In the genomic region with DNA sequence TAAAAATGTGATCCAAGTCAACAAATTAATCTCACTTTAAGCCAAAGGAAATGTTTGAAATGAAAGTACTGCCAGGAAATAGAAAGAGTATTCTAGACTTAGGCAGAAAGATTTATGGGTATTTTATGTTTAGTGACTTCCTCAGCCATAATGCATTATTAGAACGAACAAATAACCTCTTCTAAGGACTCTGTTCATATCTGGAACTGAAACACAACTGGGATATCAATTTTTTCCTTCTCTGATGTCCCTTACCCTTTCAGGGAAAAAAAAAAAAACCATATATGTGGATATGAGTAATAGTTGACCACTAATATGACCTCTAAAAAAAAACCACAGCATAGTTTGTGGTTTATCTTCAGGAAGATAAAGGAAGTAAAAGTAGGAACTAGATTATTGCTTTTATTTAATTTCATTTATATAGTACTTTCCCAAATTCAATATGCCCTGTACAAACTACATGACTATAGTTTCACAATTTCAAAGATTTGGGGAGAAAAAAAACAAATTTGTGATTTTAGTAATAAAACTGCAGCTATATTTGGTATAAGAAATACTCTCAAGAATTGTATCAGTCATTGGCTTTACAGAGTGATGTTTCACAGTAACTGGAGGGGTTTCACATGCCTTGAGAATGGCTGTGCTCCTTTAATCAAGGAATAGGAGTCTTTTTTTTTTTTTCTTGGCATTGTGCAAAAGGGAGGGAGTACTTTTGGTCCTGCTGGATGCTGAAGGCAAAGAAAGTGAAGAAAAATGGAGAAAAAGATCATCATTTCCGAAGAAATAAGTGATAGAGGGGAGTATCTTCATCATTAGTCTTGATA, we compare ENCODE assay signal across 12 cellular contexts. TPM values are rescaled to one million over a fixed set of nuclear protein-coding genes. Genes with fewer than 3 reads are reported as not detected.
DNase-seq lines count a peak whose midpoint lies in the region; ATAC-seq and TF ChIP-seq lines count a peak whose summit lies in the region.
"Had no signal": no experiment of that assay in that cellular context is flagged by ENCODE, and none has a peak within 500 bp of the region (broad histone marks: within the 10 kb centered on the region; RNA-seq: fewer than 3 reads in every experiment).

No MANE protein-coding gene starts in this region.

- H3K9ac ChIP-seq in BLaER1: no peak overlapping the region

- no peak overlapping the region for H3K4me3 Mint-ChIP-seq in activated naive CD8-positive, alpha-beta T cell treated with anti-CD3 and anti-CD28 coated beads, Interleukin-2, amount 50 U/mL, for 24 hours
- H3K4me3 Mint-ChIP-seq in mesothelial cell of epicardium: no peak overlapping the region

- H3K4me3 ChIP-seq in BLaER1: no peak overlapping the region

- peaks cover 82% of the 10 kb centered on the region for H3K36me3 ChIP-seq in BLaER1

- peaks cover 55% of the 10 kb centered on the region for H4K20me1 ChIP-seq in BLaER1

- peak overlapping the region; percentile 69 for H3K27ac Mint-ChIP-seq in activated naive CD8-positive, alpha-beta T cell treated with anti-CD3 and anti-CD28 coated beads, Interleukin-2, amount 50 U/mL, for 24 hours
- peak overlapping the region; percentile 47 for H3K27ac Mint-ChIP-seq in mesothelial cell of epicardium

- H3K27me3 ChIP-seq in BLaER1: no peaks in the 10 kb centered on the region

- peak overlapping the region; percentile 38 for H3K4me2 ChIP-seq in BLaER1

- TF ChIP-seq CTCF in mesothelial cell of epicardium (IDR thresholded peaks at IDR 0.05; ENCODE audit: unreplicated experiment): no peak

- no peak for ATAC-seq in activated naive CD8-positive, alpha-beta T cell treated with anti-CD3 and anti-CD28 coated beads, Interleukin-2, amount 50 U/mL, for 24 hours
- no peak for ATAC-seq in GM18907 (IDR thresholded peaks at IDR 0.05; ENCODE audit: unreplicated experiment)

- H3K27ac ChIP-seq in BLaER1: no peak overlapping the region
- H3K27ac ChIP-seq: HL-60 had no signal

- DNase-seq in LHCN-M2 (ENCODE audit: low read depth) (peak; percentile 61), mesothelial cell of epicardium (ENCODE audit: low spot score in 2 of 2, unreplicated experiment in 2 of 2) (no peak), UCSD-AML1 (lab: John Stamatoyannopoulos, UW; ENCODE audit: unreplicated experiment) (no peak), midbrain (lab: John Stamatoyannopoulos, UW) (no peak), DMS114 treated with DMSO at 0.1 percent for 48 hours (lab: John Stamatoyannopoulos, UW; ENCODE audit: unreplicated experiment) (no peak)
- no peak for DNase-seq in activated naive CD8-positive, alpha-beta T cell treated with anti-CD3 and anti-CD28 coated beads, Interleukin-2, amount 50 U/mL, for 24 hours
- DNase-seq: effector CD8-positive, alpha-beta T cell; NK-92 treated with Interleukin-12 subunit alpha and Interleukin-12 subunit beta, amount 100 ng/mL, for 24 hours; stimulated activated CD4-positive, alpha-beta T cell treated with anti-CD3 and anti-CD28 coated beads, Interleukin-4, amount 100 ng/mL, for 1 hour had no signal

- peaks cover 3% of the 10 kb centered on the region for H3K9me3 Mint-ChIP-seq in activated naive CD8-positive, alpha-beta T cell treated with anti-CD3 and anti-CD28 coated beads, Interleukin-2, amount 50 U/mL, for 24 hours
- no peaks in the 10 kb centered on the region for H3K9me3 Mint-ChIP-seq in mesothelial cell of epicardium

- no peaks in the 10 kb centered on the region for H3K27me3 Mint-ChIP-seq in activated naive CD8-positive, alpha-beta T cell treated with anti-CD3 and anti-CD28 coated beads, Interleukin-2, amount 50 U/mL, for 24 hours
- no peaks in the 10 kb centered on the region for H3K27me3 Mint-ChIP-seq in mesothelial cell of epicardium (ENCODE audit: low read depth)

- peaks cover 31% of the 10 kb centered on the region for H3K4me1 ChIP-seq in BLaER1

- H3K4me1 Mint-ChIP-seq in activated naive CD8-positive, alpha-beta T cell treated with anti-CD3 and anti-CD28 coated beads, Interleukin-2, amount 50 U/mL, for 24 hours: peaks cover 95% of the 10 kb centered on the region
- H3K4me1 Mint-ChIP-seq in mesothelial cell of epicardium: peaks cover 29% of the 10 kb centered on the region

- peaks cover 90% of the 10 kb centered on the region for H3K36me3 Mint-ChIP-seq in activated naive CD8-positive, alpha-beta T cell treated with anti-CD3 and anti-CD28 coated beads, Interleukin-2, amount 50 U/mL, for 24 hours (ENCODE audit: low read depth)
- peaks cover 44% of the 10 kb centered on the region for H3K36me3 Mint-ChIP-seq in mesothelial cell of epicardium

- H3K9me3 ChIP-seq in BLaER1: no peaks in the 10 kb centered on the region

RNA-seq across cellular contexts. Expression of a gene that starts 6.6 kb away (rescaled TPM):
- total RNA-seq in LHCN-M2 (2014; rRNA removed) (6.4 and 8.7 TPM in 2 replicates), mesothelial cell of epicardium (33.4 to 34.1 TPM (median 33.6 TPM) in 3 replicates)
- polyA plus RNA-seq in LHCN-M2 (2012): 2.8 TPM

RNA-seq across cellular contexts. Expression of a gene that starts 53.6 kb away (rescaled TPM):
- 13.0 and 15.7 TPM in 2 replicates for total RNA-seq in LHCN-M2 (2014; rRNA removed)
- 4.8 TPM for polyA plus RNA-seq in LHCN-M2 (2012)
- 107 to 111 TPM (median 109 TPM) in 3 replicates for total RNA-seq in mesothelial cell of epicardium
